ENCODE assay signal across 27 cellular contexts in the genomic region with DNA sequence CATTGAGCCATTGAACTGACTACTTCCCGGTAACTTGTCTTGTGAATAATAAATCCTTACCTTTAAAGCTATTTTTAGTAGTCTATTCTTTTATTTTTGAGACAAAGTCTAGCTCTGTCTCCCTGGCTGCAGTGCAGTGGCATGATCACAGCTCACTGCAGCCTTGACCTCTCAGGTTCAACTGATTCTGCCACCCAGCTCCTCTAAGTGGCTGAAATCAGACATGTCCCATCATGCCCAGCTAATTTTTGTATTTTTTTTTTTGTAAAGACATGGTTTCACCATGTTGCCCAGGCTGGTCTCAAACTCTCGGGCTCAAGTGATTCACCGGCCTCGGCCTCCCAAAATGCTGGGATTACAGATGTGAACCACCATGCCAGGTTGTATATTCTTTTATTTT.
"Had no signal": no experiment of that assay in that cellular context is flagged by ENCODE, and none has a peak within 500 bp of the region (broad histone marks: within the 10 kb centered on the region; RNA-seq: fewer than 3 reads in every experiment).

No MANE protein-coding gene starts in this region.

- DNase-seq: activated CD4-positive, alpha-beta T cell treated with anti-CD3 and anti-CD28 coated beads, Interleukin-2, amount 50 U/mL, for 4 hours; activated CD8-positive, alpha-beta memory T cell treated with anti-CD3 and anti-CD28 coated beads for 24 hours; activated naive CD4-positive, alpha-beta T cell; adrenal gland; brain microvascular endothelial cell; effector memory CD4-positive, alpha-beta T cell; gastrocnemius medialis; hippocampal formation; left ventricle myocardium inferior; midbrain; natural killer cell; ovary; stimulated activated CD4-positive, alpha-beta T cell treated with anti-CD3 and anti-CD28 coated beads, Interleukin-4, amount 100 ng/mL, for 1 hour; stimulated activated naive CD4-positive, alpha-beta T cell treated with Interleukin-2 at 50 U/mL for 16 hours; T1000; upper lobe of left lung had no signal

- H3K4me1 ChIP-seq: adrenal gland, ascending aorta, esophagus muscularis mucosa, gastrocnemius medialis, left ventricle myocardium inferior, prostate gland, upper lobe of left lung had no signal

- ATAC-seq: gastrocnemius medialis, WTC11 had no signal

- FAIRE-seq: colon had no signal

- H3K27ac Mint-ChIP-seq: activated CD4-positive, alpha-beta T cell treated with anti-CD3 and anti-CD28 coated beads for 36 hours; activated naive CD8-positive, alpha-beta T cell; natural killer cell; WTC11 had no signal

- H3K9me3 Mint-ChIP-seq: activated T-helper 17 cell treated with anti-CD3 and anti-CD28 coated beads, Interleukin-2, amount 50 U/mL, for 72 hours; central memory CD8-positive, alpha-beta T cell; WTC11 had no signal

- H3K36me3 ChIP-seq: adrenal gland, ascending aorta, brain microvascular endothelial cell, esophagus muscularis mucosa, gastrocnemius medialis, left ventricle myocardium inferior, neutrophil, ovary, prostate gland, thoracic aorta, upper lobe of left lung had no signal

- H3K9me3 ChIP-seq: adrenal gland, ascending aorta, esophagus muscularis mucosa, gastrocnemius medialis, left ventricle myocardium inferior, neutrophil, ovary, prostate gland, thoracic aorta, upper lobe of left lung had no signal

- H3K36me3 Mint-ChIP-seq: activated naive CD8-positive, alpha-beta T cell; natural killer cell; WTC11 had no signal

- H3K4me3 Mint-ChIP-seq: activated CD4-positive, alpha-beta T cell treated with anti-CD3 and anti-CD28 coated beads for 36 hours; activated naive CD8-positive, alpha-beta T cell; central memory CD8-positive, alpha-beta T cell; natural killer cell; WTC11 had no signal

- H3K27me3 ChIP-seq: adrenal gland, ascending aorta, brain microvascular endothelial cell, esophagus muscularis mucosa, gastrocnemius medialis, neutrophil, ovary, upper lobe of left lung had no signal

- H3K27ac ChIP-seq: adrenal gland, ascending aorta, brain microvascular endothelial cell, esophagus muscularis mucosa, gastrocnemius medialis, left ventricle myocardium inferior, neutrophil, ovary, prostate gland, thoracic aorta, upper lobe of left lung had no signal

- H3K4me3 ChIP-seq: adrenal gland, ascending aorta, esophagus muscularis mucosa, gastrocnemius medialis, left ventricle myocardium inferior, ovary, prostate gland, thoracic aorta, upper lobe of left lung had no signal

- H3K4me1 Mint-ChIP-seq: central memory CD8-positive, alpha-beta T cell; natural killer cell had no signal

- H3K27me3 Mint-ChIP-seq: central memory CD8-positive, alpha-beta T cell had no signal
